ENCODE assay signal across 1 cellular context in the genomic region with DNA sequence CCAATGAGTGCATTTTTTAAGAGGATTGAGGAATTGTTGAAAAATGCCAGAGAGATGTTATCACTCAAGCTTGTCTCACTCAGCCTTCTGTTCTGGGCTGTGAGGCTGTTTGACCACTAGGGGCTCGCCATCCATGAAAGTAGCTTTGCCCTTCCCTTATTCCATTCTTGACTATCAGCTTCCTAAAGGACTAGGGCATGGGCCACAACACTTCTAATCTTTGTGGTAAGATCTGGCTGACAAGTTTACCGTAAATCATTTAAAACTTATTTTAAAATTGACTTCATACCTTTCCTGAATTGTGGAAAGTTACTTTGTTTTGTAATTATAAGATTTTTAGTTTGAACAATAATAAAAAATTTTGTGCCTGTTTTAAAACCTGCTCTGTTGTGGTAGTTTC.
TF ChIP-seq lines count a peak whose summit lies in the region.

No MANE protein-coding gene starts in this region.

TF ChIP-seq in GM12878, 131 proteins besides CTCF, POLR2A, EP300 and RAD21 (continued from another document):
- TF ChIP-seq, protein P1, sequence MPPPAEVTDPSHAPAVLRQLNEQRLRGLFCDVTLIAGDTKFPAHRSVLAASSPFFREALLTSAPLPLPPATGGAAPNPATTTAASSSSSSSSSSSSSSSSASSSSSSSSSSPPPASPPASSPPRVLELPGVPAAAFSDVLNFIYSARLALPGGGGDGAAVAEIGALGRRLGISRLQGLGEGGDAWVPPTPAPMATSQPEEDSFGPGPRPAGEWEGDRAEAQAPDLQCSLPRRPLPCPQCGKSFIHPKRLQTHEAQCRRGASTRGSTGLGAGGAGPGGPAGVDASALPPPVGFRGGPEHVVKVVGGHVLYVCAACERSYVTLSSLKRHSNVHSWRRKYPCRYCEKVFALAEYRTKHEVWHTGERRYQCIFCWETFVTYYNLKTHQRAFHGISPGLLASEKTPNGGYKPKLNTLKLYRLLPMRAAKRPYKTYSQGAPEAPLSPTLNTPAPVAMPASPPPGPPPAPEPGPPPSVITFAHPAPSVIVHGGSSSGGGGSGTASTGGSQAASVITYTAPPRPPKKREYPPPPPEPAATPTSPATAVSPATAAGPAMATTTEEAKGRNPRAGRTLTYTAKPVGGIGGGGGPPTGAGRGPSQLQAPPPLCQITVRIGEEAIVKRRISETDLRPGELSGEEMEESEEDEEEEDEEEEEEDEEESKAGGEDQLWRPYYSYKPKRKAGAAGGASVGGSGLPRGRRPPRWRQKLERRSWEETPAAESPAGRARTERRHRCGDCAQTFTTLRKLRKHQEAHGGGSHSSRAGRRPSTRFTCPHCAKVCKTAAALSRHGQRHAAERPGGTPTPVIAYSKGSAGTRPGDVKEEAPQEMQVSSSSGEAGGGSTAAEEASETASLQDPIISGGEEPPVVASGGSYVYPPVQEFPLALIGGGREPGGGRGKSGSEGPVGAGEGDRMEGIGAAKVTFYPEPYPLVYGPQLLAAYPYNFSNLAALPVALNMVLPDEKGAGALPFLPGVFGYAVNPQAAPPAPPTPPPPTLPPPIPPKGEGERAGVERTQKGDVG (CRISPR knock-in tag; IDR thresholded peaks at IDR 0.05), result no peak
- TF ChIP-seq HDAC2 (IDR thresholded peaks at IDR 0.05), result no peak
- TF ChIP-seq, protein P2, sequence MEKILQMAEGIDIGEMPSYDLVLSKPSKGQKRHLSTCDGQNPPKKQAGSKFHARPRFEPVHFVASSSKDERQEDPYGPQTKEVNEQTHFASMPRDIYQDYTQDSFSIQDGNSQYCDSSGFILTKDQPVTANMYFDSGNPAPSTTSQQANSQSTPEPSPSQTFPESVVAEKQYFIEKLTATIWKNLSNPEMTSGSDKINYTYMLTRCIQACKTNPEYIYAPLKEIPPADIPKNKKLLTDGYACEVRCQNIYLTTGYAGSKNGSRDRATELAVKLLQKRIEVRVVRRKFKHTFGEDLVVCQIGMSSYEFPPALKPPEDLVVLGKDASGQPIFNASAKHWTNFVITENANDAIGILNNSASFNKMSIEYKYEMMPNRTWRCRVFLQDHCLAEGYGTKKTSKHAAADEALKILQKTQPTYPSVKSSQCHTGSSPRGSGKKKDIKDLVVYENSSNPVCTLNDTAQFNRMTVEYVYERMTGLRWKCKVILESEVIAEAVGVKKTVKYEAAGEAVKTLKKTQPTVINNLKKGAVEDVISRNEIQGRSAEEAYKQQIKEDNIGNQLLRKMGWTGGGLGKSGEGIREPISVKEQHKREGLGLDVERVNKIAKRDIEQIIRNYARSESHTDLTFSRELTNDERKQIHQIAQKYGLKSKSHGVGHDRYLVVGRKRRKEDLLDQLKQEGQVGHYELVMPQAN (conservative IDR thresholded peaks at IDR 0.05), result no peak
- no peak for TF ChIP-seq STAT1 (conservative IDR thresholded peaks at IDR 0.05)
- no peak for TF ChIP-seq SRF (IDR thresholded peaks at IDR 0.05; ENCODE audit: low read depth in 2 of 2, low read length in 2 of 2)
- TF ChIP-seq, protein P3, sequence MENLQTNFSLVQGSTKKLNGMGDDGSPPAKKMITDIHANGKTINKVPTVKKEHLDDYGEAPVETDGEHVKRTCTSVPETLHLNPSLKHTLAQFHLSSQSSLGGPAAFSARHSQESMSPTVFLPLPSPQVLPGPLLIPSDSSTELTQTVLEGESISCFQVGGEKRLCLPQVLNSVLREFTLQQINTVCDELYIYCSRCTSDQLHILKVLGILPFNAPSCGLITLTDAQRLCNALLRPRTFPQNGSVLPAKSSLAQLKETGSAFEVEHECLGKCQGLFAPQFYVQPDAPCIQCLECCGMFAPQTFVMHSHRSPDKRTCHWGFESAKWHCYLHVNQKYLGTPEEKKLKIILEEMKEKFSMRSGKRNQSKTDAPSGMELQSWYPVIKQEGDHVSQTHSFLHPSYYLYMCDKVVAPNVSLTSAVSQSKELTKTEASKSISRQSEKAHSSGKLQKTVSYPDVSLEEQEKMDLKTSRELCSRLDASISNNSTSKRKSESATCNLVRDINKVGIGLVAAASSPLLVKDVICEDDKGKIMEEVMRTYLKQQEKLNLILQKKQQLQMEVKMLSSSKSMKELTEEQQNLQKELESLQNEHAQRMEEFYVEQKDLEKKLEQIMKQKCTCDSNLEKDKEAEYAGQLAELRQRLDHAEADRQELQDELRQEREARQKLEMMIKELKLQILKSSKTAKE (IDR thresholded peaks at IDR 0.05; ENCODE audit: low read depth, poor library complexity, severe bottlenecking), result no peak
- no peak for TF ChIP-seq TCF7 (IDR thresholded peaks at IDR 0.05; ENCODE audit: borderline replicate concordance)
- TF ChIP-seq SMC3 (IDR thresholded peaks at IDR 0.05; ENCODE audit: borderline replicate concordance, low read length), result no peak
- no peak for TF ChIP-seq RBBP5 (conservative IDR thresholded peaks at IDR 0.05)
